ENCODE assay signal across 8 cellular contexts in the genomic region with DNA sequence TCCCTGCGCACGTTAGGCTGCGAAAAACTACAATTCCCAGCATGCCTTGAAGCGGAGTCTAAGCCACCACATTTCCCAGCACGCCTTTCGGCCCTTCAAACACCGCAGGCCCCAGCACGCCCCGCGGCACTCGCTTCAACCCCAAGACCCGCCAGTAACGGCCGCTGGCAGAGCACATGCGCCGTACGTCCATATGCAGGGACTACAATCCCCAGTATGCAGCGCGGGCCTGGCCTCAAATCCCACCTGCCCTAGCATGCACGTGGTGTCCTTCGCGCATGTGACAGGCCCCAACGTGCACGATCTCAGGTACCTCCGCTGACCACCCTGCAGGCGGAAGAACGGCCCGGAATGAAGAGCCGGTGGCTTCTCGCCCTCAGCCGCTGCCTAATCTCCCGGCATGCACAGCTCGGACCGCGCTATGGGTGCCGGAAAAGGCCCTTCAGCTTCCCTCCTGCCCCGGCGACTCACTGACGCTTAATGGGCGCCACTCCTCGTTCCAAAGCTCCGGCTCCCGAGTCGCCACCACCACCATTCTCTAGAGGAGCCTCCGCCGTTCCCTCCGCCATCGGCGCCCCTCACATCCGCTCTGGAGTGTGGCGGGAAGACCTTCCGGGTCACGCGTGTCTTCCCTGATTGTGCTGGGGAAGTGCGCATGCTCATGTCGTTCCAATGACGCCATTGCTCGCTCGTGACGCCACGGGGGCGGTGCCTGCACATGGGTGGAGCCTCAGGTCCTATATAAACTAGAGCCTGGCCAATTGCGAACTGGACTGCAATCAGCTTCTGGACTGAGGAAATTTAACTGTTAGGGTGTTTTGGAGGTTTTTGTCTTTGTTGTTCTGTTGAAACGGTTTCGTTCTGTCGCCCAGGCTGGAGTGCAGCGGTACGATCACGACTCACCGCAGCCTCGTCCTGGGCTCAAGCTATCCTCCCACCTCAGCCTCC. TPM values are rescaled to one million over a fixed set of nuclear protein-coding genes. Genes with fewer than 3 reads are reported as not detected.
DNase-seq lines count a peak whose midpoint lies in the region; ATAC-seq and TF ChIP-seq lines count a peak whose summit lies in the region.

A gene with protein sequence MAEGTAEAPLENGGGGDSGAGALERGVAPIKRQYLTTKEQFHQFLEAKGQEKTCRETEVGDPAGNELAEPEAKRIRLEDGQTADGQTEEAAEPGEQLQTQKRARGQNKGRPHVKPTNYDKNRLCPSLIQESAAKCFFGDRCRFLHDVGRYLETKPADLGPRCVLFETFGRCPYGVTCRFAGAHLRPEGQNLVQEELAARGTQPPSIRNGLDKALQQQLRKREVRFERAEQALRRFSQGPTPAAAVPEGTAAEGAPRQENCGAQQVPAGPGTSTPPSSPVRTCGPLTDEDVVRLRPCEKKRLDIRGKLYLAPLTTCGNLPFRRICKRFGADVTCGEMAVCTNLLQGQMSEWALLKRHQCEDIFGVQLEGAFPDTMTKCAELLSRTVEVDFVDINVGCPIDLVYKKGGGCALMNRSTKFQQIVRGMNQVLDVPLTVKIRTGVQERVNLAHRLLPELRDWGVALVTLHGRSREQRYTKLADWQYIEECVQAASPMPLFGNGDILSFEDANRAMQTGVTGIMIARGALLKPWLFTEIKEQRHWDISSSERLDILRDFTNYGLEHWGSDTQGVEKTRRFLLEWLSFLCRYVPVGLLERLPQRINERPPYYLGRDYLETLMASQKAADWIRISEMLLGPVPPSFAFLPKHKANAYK (minus strand): TSS at position 591 of the 948 bp plus-strand sequence. CDS start 22 bp downstream, at position 569.

- ATAC-seq in GM19043 (IDR thresholded peaks at IDR 0.05; ENCODE audit: low read depth, unreplicated experiment) (peak; percentile 87), HG03378 (IDR thresholded peaks at IDR 0.05; ENCODE audit: unreplicated experiment) (peak; percentile 86)

- DNase-seq in AG10803 (ENCODE audit: low read depth) = peak; percentile 98
- DNase-seq in NCI-H460 (ENCODE audit: extremely low read depth, low read depth) = peak; percentile 93
- peak; percentile 95 for DNase-seq in activated CD4-positive, CD25-positive, alpha-beta regulatory T cell treated with anti-CD3 and anti-CD28 coated beads, Interleukin-2, amount 50 U/mL, for 72 hours
- peak; percentile 54 to 91 for DNase-seq in cerebellar nuclear complex (lab: John Stamatoyannopoulos, UW)
- peak; percentile 98 for DNase-seq in islet precursor cell
- peak; percentile 94 to 98 (median 96) for DNase-seq in stimulated activated CD4-positive, alpha-beta T cell treated with anti-CD3 and anti-CD28 coated beads, Interleukin-12 subunit alpha, Interleukin-12 subunit beta, amount 100 ng/mL, for 48 hours (ENCODE audit: low read depth in 2 of 3, low spot score in 1 of 3)

- no peak for TF ChIP-seq CTCF in AG10803 (conservative IDR thresholded peaks at IDR 0.05; ENCODE audit: low read length)

- H3K4me3 ChIP-seq in AG10803 (ENCODE audit: low read length) = peak within 1 kb of the TSS; percentile 100

RNA-seq across cellular contexts. Expression of the gene that starts here (rescaled TPM):
- total RNA-seq in NCI-H460 (2014; rRNA removed; shearing (Covaris generic)) = 36.4 and 39.9 TPM in 2 replicates
- 136 and 152 TPM in 2 replicates for polyA plus RNA-seq in NCI-H460 (2014; cell fraction: nucleus; rRNA removed)

Comparison
In these comparisons a context has a peak if more than half of its experiments do, and no peak if none do; other contexts are left out.
1. Peak in every context shown above with its lines: DNase-seq, ATAC-seq and H3K4me3 ChIP-seq.